13 cellular contexts compared by ENCODE assay signal in genomic region chr5:132447196-132447595, GRCh38. TPM values are rescaled to one million over a fixed set of nuclear protein-coding genes. Genes with fewer than 3 reads are reported as not detected.
A peak's percentile ranks its signal among the peaks of the same experiment; 100 is the strongest.
DNase-seq lines count a peak whose midpoint lies in the region; ATAC-seq and TF ChIP-seq lines count a peak whose summit lies in the region.
"Had no signal": no experiment of that assay in that cellular context is flagged by ENCODE, and none has a peak within 500 bp of the region (broad histone marks: within the 10 kb centered on the region; RNA-seq: fewer than 3 reads in every experiment).

No MANE protein-coding gene starts in this region.

- H3K4me1 ChIP-seq in Panc1 (ENCODE audit: control insufficient read depth, insufficient read depth, low read length): peaks cover 11% of the 10 kb centered on the region
- peaks cover 28 to 90% (median 66%) of the 10 kb centered on the region in 6 donors for H3K4me1 ChIP-seq in spleen

- ATAC-seq in activated T-cell treated with anti-CD3 and anti-CD28 coated beads, Interleukin-2, amount 50 U/mL, for 4 hours: no peak
- ATAC-seq in Panc1 (no peak), left colon (peak; percentile 87), HG03025 (IDR thresholded peaks at IDR 0.05; ENCODE audit: low FRiP score, unreplicated experiment) (no peak)

- H3K36me3 ChIP-seq in Panc1 (ENCODE audit: control insufficient read depth, insufficient read depth, low read length) (no peaks in the 10 kb centered on the region), spleen (peaks cover 0 to 57% (median 14%) of the 10 kb centered on the region in 6 donors)
- H3K36me3 ChIP-seq: tibial artery had no signal

- WGBS in spleen, 5 donors: 33 to 69% (median 62%) methylated on average over 2 of the region's 2 CpGs

- no peaks in the 10 kb centered on the region for H3K9me3 Mint-ChIP-seq in activated T-cell treated with anti-CD3 and anti-CD28 coated beads, Interleukin-2, amount 50 U/mL, for 4 hours
- H3K9me3 Mint-ChIP-seq: neural crest cell had no signal

- no peak for DNase-seq in activated T-cell treated with anti-CD3 and anti-CD28 coated beads, Interleukin-2, amount 50 U/mL, for 4 hours
- DNase-seq in activated T-cell treated with anti-CD3 and anti-CD28 coated beads, Interleukin-2, amount 50 U/mL, for 1 hour: no peak
- DNase-seq in Panc1 (ENCODE audit: low read depth, low spot score) (no peak), left colon (no peak), spleen (no peak), COR-L47 (lab: John Stamatoyannopoulos, UW) (no peak), cerebellum (ENCODE audit: low spot score) (no peak)
- DNase-seq: Karpas-422, NCI-H526 treated with DMSO at 0.1 percent for 48 hours had no signal

- no peak for TF ChIP-seq POLR2A in spleen (IDR thresholded peaks at IDR 0.05)

- H3K4me1 Mint-ChIP-seq in activated T-cell treated with anti-CD3 and anti-CD28 coated beads, Interleukin-2, amount 50 U/mL, for 4 hours (ENCODE audit: low read depth): peaks cover 71% of the 10 kb centered on the region
- H3K4me1 Mint-ChIP-seq: neural crest cell had no signal

- peaks cover 41% of the 10 kb centered on the region for H3K36me3 Mint-ChIP-seq in activated T-cell treated with anti-CD3 and anti-CD28 coated beads, Interleukin-2, amount 50 U/mL, for 4 hours (ENCODE audit: insufficient read depth)

- H3K4me3 Mint-ChIP-seq in activated T-cell treated with anti-CD3 and anti-CD28 coated beads, Interleukin-2, amount 50 U/mL, for 4 hours: peak overlapping the region; percentile 6
- H3K4me3 Mint-ChIP-seq: neural crest cell had no signal

- no peaks in the 10 kb centered on the region for H3K27me3 Mint-ChIP-seq in activated T-cell treated with anti-CD3 and anti-CD28 coated beads, Interleukin-2, amount 50 U/mL, for 4 hours (ENCODE audit: low read depth)

- H3K9me3 ChIP-seq in Panc1 (ENCODE audit: control insufficient read depth, insufficient read depth, low read depth, low read length): no peaks in the 10 kb centered on the region
- H3K9me3 ChIP-seq in spleen: no peaks in the 10 kb centered on the region
- H3K9me3 ChIP-seq: tibial artery had no signal

- BruUV-seq in Panc1 (replicated peaks; lab: Mats Ljungman, UMichigan): no TSS peak

- in situ Hi-C loops in Panc1 (cut with HindIII; ENCODE audit: low pct_unique_long_range_greater_than_20kb, low sequenced_read_pairs): no loop called here

- H3K4me3 ChIP-seq in Panc1 (ENCODE audit: low read depth in 2 of 2, low read length in 2 of 2) (no peak overlapping the region), spleen (peak overlapping the region in 1 of 8 donors; percentile 28)
- H3K4me3 ChIP-seq: smooth muscle cell, tibial artery had no signal

- H3K27me3 ChIP-seq in Panc1 (ENCODE audit: control insufficient read depth, insufficient read depth, low read length) (no peaks in the 10 kb centered on the region), spleen (replicated peaks in 1 of 7) (no peaks in the 10 kb centered on the region)
- H3K27me3 ChIP-seq: tibial artery had no signal

- TF ChIP-seq CTCF in Panc1 (IDR thresholded peaks at IDR 0.05): no peak
- no peak for TF ChIP-seq CTCF in spleen (IDR thresholded peaks at IDR 0.05 in 8 of 11, conservative IDR thresholded peaks at IDR 0.05 in 3 of 11)

- H3K27ac ChIP-seq in Panc1 (ENCODE audit: low read length) (0 out of 2 replicates have a peak overlapping the region, but pooled peaks have one; percentile 32), spleen (peak overlapping the region in 6 of 8 donors; percentile 24 to 74 (median 66))

- POLR2A ChIA-PET in Panc1 (lab: Charles Lee): no interaction called here

- CTCF ChIA-PET in Panc1 (lab: Charles Lee): no interaction called here

- intact Hi-C loops in Panc1 (cut with micrococcal nuclease; ENCODE audit: unreplicated experiment) (no loop called here), left colon (cut with DNase I, micrococcal nuclease) (no loop called here), spleen (cut with DNase I; ENCODE audit: low total_unique reads) (no loop called here)

RNA-seq across cellular contexts. Expression of gene IRF1, which starts 43.4 kb away (rescaled TPM):
- 100 to 1,000 TPM; 342 to 390 (median 377) TPM for total RNA-seq in activated T-cell treated with anti-CD3 and anti-CD28 coated beads, Interleukin-2, amount 50 U/mL, for 4 hours
- total RNA-seq in Panc1 (2021; ENCODE audit: unreplicated experiment) (48.9 TPM), left colon (100 to 1,000 TPM in 1 of 2 donors, 10 to 100 TPM in 1; 97.7 to 126 TPM), spleen (100 to 1,000 TPM; 146 to 307 (median 165) TPM), cerebellum (2.4 TPM)
- 46.4 TPM for polyA plus RNA-seq in Panc1 (2012; ENCODE audit: insufficient read length)
- polyA plus RNA-seq in spleen: 100 to 1,000 TPM in 1 of 3 donors, 10 to 100 TPM in 2; 57.9 to 113 (median 59.7) TPM

Comparison
In these comparisons a context has a peak if more than half of its experiments do, and no peak if none do; other contexts are left out.
1. RNA of gene IRF1, which starts 43.4 kb away (total RNA-seq): 342 to 390 TPM in activated T-cell treated with anti-CD3 and anti-CD28 coated beads, Interleukin-2, amount 50 U/mL, for 4 hours, 146 to 307 TPM in spleen, 97.7 to 126 TPM in left colon and 48.9 TPM in Panc1 (single experiment); 2.4 TPM in cerebellum (single experiment); every median in the first group is over 10 times any median in the second.